8 cellular contexts compared by ENCODE assay signal in genomic region chr9:120580591-120580896, GRCh38. TPM values are rescaled to one million over a fixed set of nuclear protein-coding genes. Genes with fewer than 3 reads are reported as not detected.
DNase-seq lines count a peak whose midpoint lies in the region; ATAC-seq and TF ChIP-seq lines count a peak whose summit lies in the region.

No MANE protein-coding gene starts in this region.

- BruUV-seq in A673 (replicated peaks; lab: Mats Ljungman, UMichigan): TSS peak; percentile 85

- H3K4me3 ChIP-seq in A673 (ENCODE audit: low read depth, low read length, poor library complexity, severe bottlenecking) (no peak overlapping the region), HUES6 (ENCODE audit: low read depth, low read length) (peak overlapping the region; percentile 11; the same call in 1 of the 2 replicates), brain microvascular endothelial cell (ENCODE audit: low read depth, low read length) (no peak overlapping the region)

- no peak overlapping the region for H3K9ac ChIP-seq in HUES6 (ENCODE audit: low read length)

- DNase-seq in A673 (ENCODE audit: low spot score) (no peak), brain microvascular endothelial cell (no peak), mucosa of gallbladder (ENCODE audit: low spot score) (no peak), GM20000 (ENCODE audit: low spot score) (no peak), GM10266 (ENCODE audit: extremely low spot score) (no peak)
- DNase-seq in naive thymus-derived CD8-positive, alpha-beta T cell: no peak

- H3K27me3 ChIP-seq in A673 (replicated peaks; ENCODE audit: insufficient read depth, low read depth, low read length, poor library complexity): no peaks in the 10 kb centered on the region
- no peaks in the 10 kb centered on the region for H3K27me3 ChIP-seq in HUES6 (ENCODE audit: control insufficient read depth, insufficient read depth, low read length)
- no peaks in the 10 kb centered on the region for H3K27me3 ChIP-seq in brain microvascular endothelial cell (replicated peaks)

- no peak for ATAC-seq in naive thymus-derived CD8-positive, alpha-beta T cell
- no peak for ATAC-seq in HG03469 (IDR thresholded peaks at IDR 0.05; ENCODE audit: unreplicated experiment)

- TF ChIP-seq CTCF in A673 (conservative IDR thresholded peaks at IDR 0.05; ENCODE audit: low read depth, low read length) (no peak), brain microvascular endothelial cell (IDR thresholded peaks at IDR 0.05; ENCODE audit: low read depth, low read length, missing control alignments) (no peak), GM20000 (IDR thresholded peaks at IDR 0.05; ENCODE audit: extremely low read depth, missing control alignments) (no peak), GM10266 (IDR thresholded peaks at IDR 0.05; ENCODE audit: control insufficient read depth, insufficient read depth, low read depth, missing control alignments) (no peak)

- H3K36me3 ChIP-seq in A673 (ENCODE audit: insufficient read depth, low read length, poor library complexity, severe bottlenecking) (peaks cover 3% of the 10 kb centered on the region), HUES6 (ENCODE audit: control insufficient read depth, insufficient read depth, low read length) (0 out of 2 replicates have a peak, but pooled peaks cover 2% of the 10 kb centered on the region), brain microvascular endothelial cell (replicated peaks) (no peaks in the 10 kb centered on the region)

- H3K9me3 ChIP-seq in A673 (ENCODE audit: low read depth, low read length, poor library complexity, severe bottlenecking) (no peaks in the 10 kb centered on the region), HUES6 (ENCODE audit: control insufficient read depth, insufficient read depth, low read depth, low read length) (no peaks in the 10 kb centered on the region)

- POLR2A ChIA-PET in A673 (lab: Charles Lee; ENCODE audit: low non-redundant PET): no interaction called here
- POLR2A ChIA-PET in naive thymus-derived CD8-positive, alpha-beta T cell (lab: Charles Lee): interaction anchor here (0.7 kb wide), 1 partner anchor 801 kb away, joined by 4 read pairs; no protein-coding TSS in a partner anchor

- CTCF ChIA-PET in A673 (lab: Charles Lee): no interaction called here

- in situ Hi-C loops in brain microvascular endothelial cell (cut with HindIII; ENCODE audit: low pct_ligation_motif_present, low sequenced_read_pairs): no loop called here

- no peaks in the 10 kb centered on the region for H3K9me3 Mint-ChIP-seq in naive thymus-derived CD8-positive, alpha-beta T cell

- H3K27ac ChIP-seq in A673 (ENCODE audit: low read depth, low read length, poor library complexity, severe bottlenecking) (peak overlapping the region; percentile 89), HUES6 (ENCODE audit: low read depth, low read length) (no peak overlapping the region), brain microvascular endothelial cell (peak overlapping the region; percentile 3)

- no peaks in the 10 kb centered on the region for H3K27me3 Mint-ChIP-seq in naive thymus-derived CD8-positive, alpha-beta T cell

- peaks cover 19 to 67% (median 50%) of the 10 kb centered on the region in 4 donors for H3K4me1 Mint-ChIP-seq in naive thymus-derived CD8-positive, alpha-beta T cell

- peak overlapping the region in 9 of 10 donors; percentile 90 to 96 (median 94) for H3K27ac Mint-ChIP-seq in naive thymus-derived CD8-positive, alpha-beta T cell

- peaks cover 0 to 14% (median 2%) of the 10 kb centered on the region in 3 donors for H3K36me3 Mint-ChIP-seq in naive thymus-derived CD8-positive, alpha-beta T cell

- peak overlapping the region; percentile 90 to 96 (median 93) for H3K4me3 Mint-ChIP-seq in naive thymus-derived CD8-positive, alpha-beta T cell

- H3K4me1 ChIP-seq in A673 (ENCODE audit: insufficient read depth, low read length, poor library complexity, severe bottlenecking) (peaks cover 15% of the 10 kb centered on the region), HUES6 (ENCODE audit: control insufficient read depth, insufficient read depth, low read length) (no peaks in the 10 kb centered on the region)

- intact Hi-C loops in A673 (cut with micrococcal nuclease; ENCODE audit: unreplicated experiment): no loop called here

RNA-seq across cellular contexts. Expression of gene CDK5RAP2, which starts 0.6 kb away (rescaled TPM):
- total RNA-seq in A673 (2021) (94.5 and 97.0 TPM in 2 replicates), mucosa of gallbladder (43.3 TPM)
- 10 to 100 TPM; 81.1 to 94.9 TPM for total RNA-seq in naive thymus-derived CD8-positive, alpha-beta T cell
- 10 to 100 TPM; 17.1 to 29.2 (median 19.0) TPM for polyA plus RNA-seq in naive thymus-derived CD8-positive, alpha-beta T cell
